Comparison of ENCODE assay signal across 7 cellular contexts in the genomic region with DNA sequence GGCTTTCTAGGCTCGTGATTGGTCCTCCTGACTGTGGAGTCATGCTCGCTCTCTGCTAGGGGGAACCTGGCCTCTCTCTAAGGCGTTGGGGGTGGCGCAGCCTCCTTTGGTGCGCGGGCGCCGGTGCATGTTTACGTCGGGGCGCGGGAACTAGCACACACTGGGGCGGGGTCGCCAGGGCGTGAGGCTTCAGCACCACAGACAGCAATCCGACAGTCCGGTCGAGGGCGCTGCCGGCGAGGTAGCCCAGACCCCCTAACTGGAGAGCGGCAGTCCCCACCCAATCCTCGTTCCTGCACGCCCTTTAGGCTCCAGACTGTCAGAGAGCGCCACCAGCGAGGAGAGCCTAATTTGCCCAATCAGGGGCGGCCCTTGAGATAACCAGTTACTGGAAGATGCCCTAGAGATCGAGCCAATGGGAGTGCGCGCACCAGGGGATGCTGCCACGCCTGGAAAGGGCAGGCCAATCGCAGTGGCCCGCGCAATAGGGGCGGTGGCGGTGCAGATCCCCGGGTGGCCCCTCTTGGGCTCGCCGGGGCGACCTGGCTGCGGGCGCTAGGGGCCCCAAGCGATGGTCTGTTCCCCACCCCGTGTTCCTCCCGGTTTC. TPM values are rescaled to one million over a fixed set of nuclear protein-coding genes. Genes with fewer than 3 reads are reported as not detected.
DNase-seq lines count a peak whose midpoint lies in the region; ATAC-seq lines count a peak whose summit lies in the region.

No MANE protein-coding gene starts in this region.

- ATAC-seq in GM18520 (IDR thresholded peaks at IDR 0.05; ENCODE audit: unreplicated experiment) (peak; percentile 35), HG03135 (IDR thresholded peaks at IDR 0.05; ENCODE audit: unreplicated experiment) (peak; percentile 56), left lobe of liver (peak; percentile 25)
- ATAC-seq in activated CD4-positive, CD25-positive, alpha-beta regulatory T cell treated with anti-CD3 and anti-CD28 coated beads, Interleukin-2, amount 50 U/mL, for 24 hours = peak; percentile 87

- DNase-seq in NCI-H226 = peak; percentile 95
- no peak for DNase-seq in left lobe of liver (ENCODE audit: low spot score)
- peak; percentile 71 to 75 for DNase-seq in stimulated activated CD4-positive, alpha-beta T cell treated with anti-CD3 and anti-CD28 coated beads, Interleukin-4, amount 100 ng/mL, for 4 hours

- H3K27ac ChIP-seq in cingulate gyrus (ENCODE audit: low read depth, low read length) = peak overlapping the region; percentile 94

RNA-seq across cellular contexts. Expression of a gene that starts 1.0 kb away (rescaled TPM):
- total RNA-seq in left lobe of liver = not detected

RNA-seq across cellular contexts. Expression of a gene that starts 23.8 kb away (rescaled TPM):
- 8.3 TPM for total RNA-seq in left lobe of liver

RNA-seq across cellular contexts. Expression of a gene that starts 46.4 kb away (rescaled TPM):
- 218 TPM for total RNA-seq in left lobe of liver

RNA-seq across cellular contexts. Expression of a gene that starts 47.0 kb away (rescaled TPM):
- 0.70 TPM for total RNA-seq in left lobe of liver

RNA-seq across cellular contexts. Expression of a gene that starts 47.1 kb away (rescaled TPM):
- total RNA-seq in left lobe of liver = 45.6 TPM

Comparison
In these comparisons a context has a peak if more than half of its experiments do, and no peak if none do; other contexts are left out.
1. ATAC-seq: peak in every context shown above with its lines; median percentile 87 in activated CD4-positive, CD25-positive, alpha-beta regulatory T cell treated with anti-CD3 and anti-CD28 coated beads, Interleukin-2, amount 50 U/mL, for 24 hours; 56 in HG03135; 35 in GM18520; 25 in left lobe of liver.